In the genomic region with DNA sequence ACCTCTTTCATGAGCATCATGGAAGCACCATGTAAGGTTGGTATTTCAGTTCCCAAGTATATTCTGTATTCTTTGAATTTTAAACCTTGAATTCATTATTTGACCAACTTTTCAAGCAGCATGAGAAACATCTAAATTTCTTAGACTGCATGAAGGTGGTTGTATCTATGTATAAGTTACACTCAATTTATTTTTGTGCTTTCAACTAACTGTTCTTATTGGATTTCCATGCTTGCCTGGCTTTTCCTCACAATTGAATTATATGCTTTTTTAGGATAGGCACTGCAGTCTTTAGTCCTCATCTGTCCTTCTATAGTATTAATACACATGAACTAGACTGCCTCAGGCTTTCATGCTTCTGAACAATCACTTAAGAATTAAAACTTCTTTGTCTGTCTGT, we compare ENCODE assay signal across 24 cellular contexts.
"Had no signal": no experiment of that assay in that cellular context is flagged by ENCODE, and none has a peak within 500 bp of the region (broad histone marks: within the 10 kb centered on the region; RNA-seq: fewer than 3 reads in every experiment).

No MANE protein-coding gene starts in this region.

- DNase-seq: colonic mucosa; cortex of kidney; dermis blood vessel endothelial cell; dorsolateral prefrontal cortex; effector CD4-positive, alpha-beta T cell; effector CD8-positive, alpha-beta T cell; effector memory CD4-positive, alpha-beta T cell; effector memory CD8-positive, alpha-beta T cell; endodermal cell; erythroblast; esophagus squamous epithelium; foreskin fibroblast; foreskin keratinocyte; foreskin melanocyte; gastrocnemius medialis; glutamatergic neuron; head of caudate nucleus; heart left ventricle; heart right ventricle had no signal

- H3K9me3 ChIP-seq: colonic mucosa, esophagus muscularis mucosa, esophagus squamous epithelium, gastrocnemius medialis had no signal

- H3K27ac ChIP-seq: colonic mucosa, coronary artery, dorsolateral prefrontal cortex, epithelial cell of prostate, esophagus muscularis mucosa, esophagus squamous epithelium, foreskin keratinocyte, gastrocnemius medialis, gastroesophageal sphincter, heart left ventricle, heart right ventricle had no signal

- H3K27me3 ChIP-seq: colonic mucosa, esophagus muscularis mucosa had no signal

- H3K4me3 ChIP-seq: colonic mucosa, coronary artery, dorsolateral prefrontal cortex, esophagus muscularis mucosa, esophagus squamous epithelium, gastrocnemius medialis, gastroesophageal sphincter, heart left ventricle, heart right ventricle had no signal

- ATAC-seq: effector memory CD8-positive, alpha-beta T cell; esophagus mucosa; foreskin keratinocyte; gastrocnemius medialis; gastroesophageal sphincter; heart left ventricle; heart right ventricle had no signal

- H3K4me1 ChIP-seq: colonic mucosa, foreskin keratinocyte, gastrocnemius medialis, heart right ventricle had no signal

- H3K36me3 ChIP-seq: colonic mucosa, esophagus muscularis mucosa, esophagus squamous epithelium, gastrocnemius medialis, gastroesophageal sphincter, heart left ventricle, heart right ventricle had no signal
